Comparison of ENCODE assay signal across 1 cellular context in genomic region chrX:74343970-74344622, GRCh38.
TF ChIP-seq lines count a peak whose summit lies in the region.

No MANE protein-coding gene starts in this region.

TF ChIP-seq in HEK293, 187 proteins besides CTCF, POLR2A, EP300 and RAD21 (continued from another document and continues in another):
- TF ChIP-seq ZNF518A (tag by site-specific recombination; conservative IDR thresholded peaks at IDR 0.05; ENCODE audit: low read depth) (no peak), ZNF114 (tag by site-specific recombination; IDR thresholded peaks at IDR 0.05) (no peak), ZNF175 (tag by site-specific recombination; IDR thresholded peaks at IDR 0.05) (no peak), ELK4 (IDR thresholded peaks at IDR 0.05; ENCODE audit: borderline replicate concordance, low read depth, low read length) (no peak), ZNF184 (tag by site-specific recombination; IDR thresholded peaks at IDR 0.05) (peak; percentile 76), ZNF18 (tag by site-specific recombination; IDR thresholded peaks at IDR 0.05) (peak; percentile 63), ZNF670 (tag by site-specific recombination; IDR thresholded peaks at IDR 0.05; ENCODE audit: low read depth) (no peak), ZNF785 (tag by site-specific recombination; IDR thresholded peaks at IDR 0.05) (no peak), ZBTB44 (tag by site-specific recombination; IDR thresholded peaks at IDR 0.05) (0 out of 2 replicates have a peak, but pooled peaks have one; percentile 54), ZNF843 (tag by site-specific recombination; IDR thresholded peaks at IDR 0.05) (peak; percentile 76), ZNF23 (tag by site-specific recombination; IDR thresholded peaks at IDR 0.05; ENCODE audit: borderline replicate concordance) (no peak), ZNF248 (tag by site-specific recombination; IDR thresholded peaks at IDR 0.05) (no peak), ZNF211 (tag by site-specific recombination; IDR thresholded peaks at IDR 0.05; ENCODE audit: low read depth) (no peak), PRDM4 (tag by site-specific recombination; IDR thresholded peaks at IDR 0.05) (peak; percentile 67), ZBTB1 (tag by site-specific recombination; IDR thresholded peaks at IDR 0.05) (no peak), ZNF391 (tag by site-specific recombination; IDR thresholded peaks at IDR 0.05; ENCODE audit: borderline replicate concordance, low read depth) (peak; percentile 37; the same call in 1 of the 2 replicates), ZNF645 (tag by site-specific recombination; IDR thresholded peaks at IDR 0.05) (no peak), ZNF112 (tag by site-specific recombination; IDR thresholded peaks at IDR 0.05) (no peak), ZNF394 (tag by site-specific recombination; IDR thresholded peaks at IDR 0.05; ENCODE audit: borderline replicate concordance) (no peak), KLF9 (tag by site-specific recombination; IDR thresholded peaks at IDR 0.05; ENCODE audit: low read depth) (no peak), ZNF658 (tag by site-specific recombination; IDR thresholded peaks at IDR 0.05) (no peak), ZNF585B (tag by site-specific recombination; IDR thresholded peaks at IDR 0.05) (no peak), KLF1 (tag by site-specific recombination; IDR thresholded peaks at IDR 0.05) (0 out of 2 replicates have a peak, but pooled peaks have one; percentile 22), ZNF398 (tag by site-specific recombination; IDR thresholded peaks at IDR 0.05) (0 out of 2 replicates have a peak, but pooled peaks have one; percentile 12), ZFP37 (tag by site-specific recombination; IDR thresholded peaks at IDR 0.05) (no peak), FEZF1 (tag by site-specific recombination; IDR thresholded peaks at IDR 0.05) (peak; percentile 72), ZBTB21 (tag by site-specific recombination; IDR thresholded peaks at IDR 0.05) (peak; percentile 43; the same call in 1 of the 2 replicates), PRDM1 (tag by site-specific recombination; IDR thresholded peaks at IDR 0.05) (peak; percentile 82), HOXA7 (CRISPR knock-in tag; IDR thresholded peaks at IDR 0.05; ENCODE audit: borderline replicate concordance) (no peak), SETDB1 (IDR thresholded peaks at IDR 0.05; ENCODE audit: insufficient read length, low read length) (no peak), TSHZ1 (tag by site-specific recombination; IDR thresholded peaks at IDR 0.05; ENCODE audit: borderline replicate concordance) (peak; percentile 79), ZNF10 (tag by site-specific recombination; IDR thresholded peaks at IDR 0.05) (peak; percentile 63; the same call in 1 of the 2 replicates), ZNF311 (tag by site-specific recombination; IDR thresholded peaks at IDR 0.05; ENCODE audit: borderline replicate concordance) (no peak), SP2 (tag by site-specific recombination; IDR thresholded peaks at IDR 0.05) (no peak), ZNF223 (tag by site-specific recombination; IDR thresholded peaks at IDR 0.05) (no peak), ZNF513 (tag by site-specific recombination; IDR thresholded peaks at IDR 0.05) (no peak), KLF8 (tag by site-specific recombination; IDR thresholded peaks at IDR 0.05) (peak; percentile 61; the same call in 1 of the 2 replicates), REPIN1 (tag by site-specific recombination; IDR thresholded peaks at IDR 0.05; ENCODE audit: low read depth) (no peak)
